Comparison of ENCODE assay signal across 12 cellular contexts in genomic region chr6:161434331-161434730, GRCh38.
DNase-seq lines count a peak whose midpoint lies in the region; ATAC-seq and TF ChIP-seq lines count a peak whose summit lies in the region.
"Had no signal": no experiment of that assay in that cellular context is flagged by ENCODE, and none has a peak within 500 bp of the region (broad histone marks: within the 10 kb centered on the region; RNA-seq: fewer than 3 reads in every experiment).

No MANE protein-coding gene starts in this region.

- no peaks in the 10 kb centered on the region for H3K36me3 ChIP-seq in SJSA1
- H3K36me3 ChIP-seq in tibial nerve, result no peaks in the 10 kb centered on the region

- ATAC-seq in GM19351 (IDR thresholded peaks at IDR 0.05; ENCODE audit: unreplicated experiment), result no peak

- H3K4me3 ChIP-seq in SJSA1 (no peak overlapping the region), fibroblast of pulmonary artery (replicated peaks; ENCODE audit: low read depth, low read length) (peak overlapping the region; percentile 6), tibial nerve (peak overlapping the region in 2 of 4 donors; percentile 13 to 19)

- H3K27ac ChIP-seq in SJSA1 (peak overlapping the region; percentile 89), tibial nerve (peak overlapping the region; percentile 13 to 87 (median 58))

- H3K9me3 ChIP-seq in SJSA1 (replicated peaks) (no peaks in the 10 kb centered on the region), tibial nerve (no peaks in the 10 kb centered on the region)

- peak overlapping the region; percentile 92 for H3K27ac Mint-ChIP-seq in neural crest cell (ENCODE audit: unreplicated experiment)
- H3K27ac Mint-ChIP-seq: naive B cell had no signal

- H3K4me1 ChIP-seq in SJSA1 (replicated peaks), result peaks cover 38% of the 10 kb centered on the region
- H3K4me1 ChIP-seq in tibial nerve, result peaks cover 0 to 34% (median 4%) of the 10 kb centered on the region in 4 donors

- no peaks in the 10 kb centered on the region for H3K36me3 Mint-ChIP-seq in neural crest cell (ENCODE audit: low read depth)

- DNase-seq in SJSA1 (ENCODE audit: low read depth in 1 of 2, low spot score in 2 of 2), result no peak
- DNase-seq in fibroblast of pulmonary artery (ENCODE audit: low read depth), result peak; percentile 53
- no peak for DNase-seq in neural crest cell (ENCODE audit: low read depth, low spot score)
- DNase-seq in tibial nerve (ENCODE audit: low spot score in 2 of 2), result no peak
- DNase-seq in NCI-H1930 (lab: John Stamatoyannopoulos, UW), result no peak
- no peak for DNase-seq in stimulated activated CD4-positive, alpha-beta T cell treated with anti-CD3 and anti-CD28 coated beads, Interleukin-12 subunit alpha, Interleukin-12 subunit beta, amount 100 ng/mL, for 4 hours
- DNase-seq: DND-41; naive B cell; NCI-H187 treated with DMSO at 0.1 percent for 48 hours; SHP77; stimulated activated CD4-positive, alpha-beta T cell treated with anti-CD3 and anti-CD28 coated beads, Interleukin-4, amount 100 ng/mL, for 24 hours had no signal

- peak overlapping the region; percentile 62 for H3K4me3 Mint-ChIP-seq in neural crest cell
- H3K4me3 Mint-ChIP-seq: naive B cell had no signal

- TF ChIP-seq EP300 in tibial nerve (IDR thresholded peaks at IDR 0.05), result no peak

- peaks cover 5% of the 10 kb centered on the region for H3K9me3 Mint-ChIP-seq in neural crest cell

- 23 to 29% methylated on average over 9 of the region's 9 CpGs for WGBS in tibial nerve, 2 donors

- TF ChIP-seq CTCF in fibroblast of pulmonary artery (IDR thresholded peaks at IDR 0.05; ENCODE audit: low read length, missing control alignments) (no peak), neural crest cell (conservative IDR thresholded peaks at IDR 0.05) (no peak), tibial nerve (IDR thresholded peaks at IDR 0.05) (no peak)

- H3K27me3 ChIP-seq in SJSA1 (replicated peaks), result no peaks in the 10 kb centered on the region
- H3K27me3 ChIP-seq in tibial nerve, result no peaks in the 10 kb centered on the region

- H3K27me3 Mint-ChIP-seq in neural crest cell (ENCODE audit: low read depth), result no peaks in the 10 kb centered on the region
- H3K27me3 Mint-ChIP-seq: naive B cell had no signal

- no peak for TF ChIP-seq POLR2A in tibial nerve (IDR thresholded peaks at IDR 0.05)

- peaks cover 30% of the 10 kb centered on the region for H3K4me1 Mint-ChIP-seq in neural crest cell
- H3K4me1 Mint-ChIP-seq: naive B cell had no signal
